30 cellular contexts compared by ENCODE assay signal in the genomic region with DNA sequence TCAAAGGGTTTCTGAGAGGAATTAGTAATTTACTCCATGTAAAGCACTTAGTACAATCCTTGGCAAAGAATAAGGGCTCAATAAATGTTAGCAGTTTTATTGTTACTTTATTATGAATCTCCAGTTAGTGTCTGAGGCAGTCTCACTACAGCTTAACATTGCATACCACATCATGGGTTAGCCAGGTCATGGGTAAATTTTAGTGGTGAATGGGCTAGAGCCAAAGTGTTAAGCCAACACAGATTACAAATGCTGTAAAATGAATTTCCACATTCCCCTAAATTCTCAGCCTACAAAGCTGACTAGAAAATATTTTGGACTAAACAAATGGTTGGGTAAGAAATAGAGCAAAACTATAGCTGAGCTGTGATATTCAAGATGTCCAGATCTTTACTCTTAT.
"Had no signal": no experiment of that assay in that cellular context is flagged by ENCODE, and none has a peak within 500 bp of the region (broad histone marks: within the 10 kb centered on the region; RNA-seq: fewer than 3 reads in every experiment).

No MANE protein-coding gene starts in this region.

- H3K27ac ChIP-seq: adrenal gland, ascending aorta, breast epithelium, cardiac muscle cell, coronary artery, dorsolateral prefrontal cortex, esophagus muscularis mucosa, foreskin keratinocyte, gastrocnemius medialis, heart left ventricle had no signal

- H3K4me3 ChIP-seq: adrenal gland, ascending aorta, breast epithelium, cardiac muscle cell, coronary artery, dorsolateral prefrontal cortex, esophagus muscularis mucosa, gastrocnemius medialis, heart left ventricle had no signal

- DNase-seq: activated CD4-positive, alpha-beta memory T cell treated with anti-CD3 and anti-CD28 coated beads for 36 hours; activated CD4-positive, alpha-beta T cell treated with anti-CD3 and anti-CD28 coated beads for 36 hours; activated CD4-positive, alpha-beta T cell treated with anti-CD3 and anti-CD28 coated beads, Interleukin-2, amount 10 ng/mL, durations not matched to agents 24 days and 14 days; activated CD4-positive, CD25-positive, alpha-beta regulatory T cell; activated CD4-positive, CD25-positive, alpha-beta regulatory T cell treated with anti-CD3 and anti-CD28 coated beads, Interleukin-2, amount 50 U/mL, for 72 hours; activated CD8-positive, alpha-beta memory T cell treated with anti-CD3 and anti-CD28 coated beads, Interleukin-2, amount 10 ng/mL, durations not matched to agents 7 days and 5 days; activated CD8-positive, alpha-beta memory T cell treated with anti-CD3 and anti-CD28 coated beads, Interleukin-2, amount 50 U/mL, for 4 hours; activated CD8-positive, alpha-beta T cell treated with anti-CD3 and anti-CD28 coated beads, Interleukin-2, amount 10 ng/mL, durations not matched to agents 7 days and 5 days; activated effector memory CD4-positive, alpha-beta T cell treated with anti-CD3 and anti-CD28 coated beads, Interleukin-2, amount 50 U/mL, for 16 hours; activated naive CD4-positive, alpha-beta T cell treated with anti-CD3 and anti-CD28 coated beads for 36 hours; activated naive CD8-positive, alpha-beta T cell treated with anti-CD3 and anti-CD28 coated beads for 36 hours; activated naive CD8-positive, alpha-beta T cell treated with anti-CD3 and anti-CD28 coated beads, Interleukin-2, amount 50 U/mL, for 24 hours; activated T-cell treated with anti-CD3 and anti-CD28 coated beads, Interleukin-2, amount 50 U/mL, for 1 hour; activated T-cell treated with anti-CD3 and anti-CD28 coated beads, Interleukin-2, amount 50 U/mL, for 48 hours; adrenal gland; central memory CD4-positive, alpha-beta T cell; cerebellar nuclear complex; dorsolateral prefrontal cortex; effector memory CD4-positive, alpha-beta T cell; erythroblast; foreskin keratinocyte; gastrocnemius medialis; glutamatergic neuron; heart left ventricle; T-helper 2 cell had no signal

- H3K4me1 ChIP-seq: adrenal gland, ascending aorta, breast epithelium, esophagus muscularis mucosa, foreskin keratinocyte, gastrocnemius medialis, heart left ventricle had no signal

- H3K36me3 ChIP-seq: adrenal gland, ascending aorta, breast epithelium, cardiac muscle cell, esophagus muscularis mucosa, gastrocnemius medialis had no signal

- ATAC-seq: activated CD4-positive, alpha-beta T cell treated with anti-CD3 and anti-CD28 coated beads for 36 hours; activated CD8-positive, alpha-beta memory T cell treated with anti-CD3 and anti-CD28 coated beads, Interleukin-2, amount 10 ng/mL, durations not matched to agents 7 days and 5 days; activated CD8-positive, alpha-beta T cell treated with anti-CD3 and anti-CD28 coated beads, Interleukin-2, amount 10 ng/mL, durations not matched to agents 7 days and 5 days; activated naive CD8-positive, alpha-beta T cell treated with anti-CD3 and anti-CD28 coated beads, Interleukin-2, amount 50 U/mL, for 24 hours; foreskin keratinocyte; gastrocnemius medialis; heart left ventricle had no signal

- H3K27me3 ChIP-seq: adrenal gland, ascending aorta, cardiac muscle cell, esophagus muscularis mucosa, foreskin keratinocyte, gastrocnemius medialis had no signal

- H3K9me3 ChIP-seq: adrenal gland, ascending aorta, breast epithelium, esophagus muscularis mucosa, gastrocnemius medialis, heart left ventricle had no signal
